ENCODE assay signal across 8 cellular contexts in genomic region chr19:3970313-3970807, GRCh38. TPM values are rescaled to one million over a fixed set of nuclear protein-coding genes. Genes with fewer than 3 reads are reported as not detected.
DNase-seq lines count a peak whose midpoint lies in the region; ATAC-seq and TF ChIP-seq lines count a peak whose summit lies in the region.

No MANE protein-coding gene starts in this region.

- ATAC-seq in activated CD4-positive, CD25-positive, alpha-beta regulatory T cell treated with anti-CD3 and anti-CD28 coated beads, Interleukin-2, amount 50 U/mL, for 24 hours: peak; percentile 0 to 1
- no peak for ATAC-seq in thoracic aorta (ENCODE audit: insufficient number of reproducible peaks, low FRiP score, low read depth)

- no peaks in the 10 kb centered on the region for H3K9me3 ChIP-seq in thoracic aorta

- 0 to 1% (median 0%) methylated on average over 21 to 22 of the region's 22 CpGs for WGBS in adipose tissue, 3 donors

- H3K4me3 ChIP-seq in thoracic aorta: peak overlapping the region; percentile 88

- H3K27me3 ChIP-seq in thoracic aorta (replicated peaks; ENCODE audit: insufficient read depth): no peaks in the 10 kb centered on the region

- no peak for TF ChIP-seq CTCF in thoracic aorta (IDR thresholded peaks at IDR 0.05)

- peaks cover 32% of the 10 kb centered on the region for H3K36me3 ChIP-seq in thoracic aorta

- H3K27ac ChIP-seq in adipose tissue (ENCODE audit: low read depth, low read length) (peak overlapping the region; percentile 54), thoracic aorta (peak overlapping the region; percentile 96 to 99)

- H3K4me1 ChIP-seq in thoracic aorta (ENCODE audit: control insufficient read depth in 1 of 2, low read depth in 2 of 2): peaks cover 36 to 42% of the 10 kb centered on the region in 2 donors

- DNase-seq in activated CD4-positive, CD25-positive, alpha-beta regulatory T cell treated with anti-CD3 and anti-CD28 coated beads, Interleukin-2, amount 50 U/mL, for 72 hours: no peak
- DNase-seq in left kidney (ENCODE audit: low read depth, low spot score) (peak; percentile 33), thoracic aorta (ENCODE audit: low spot score) (no peak), DMS 273 (lab: John Stamatoyannopoulos, UW; ENCODE audit: unreplicated experiment) (no peak), DMS114 treated with DMSO at 0.1 percent for 48 hours (lab: John Stamatoyannopoulos, UW; ENCODE audit: unreplicated experiment) (no peak), activated gamma-delta T cell (lab: John Stamatoyannopoulos, UW) (no peak)

RNA-seq across cellular contexts. Expression of gene DAPK3, which starts 0.5 kb away (rescaled TPM):
- 10 to 100 TPM; 46.4 to 78.1 (median 61.3) TPM for polyA plus RNA-seq in adipose tissue
- total RNA-seq in thoracic aorta: 100 to 1,000 TPM; 167 to 241 TPM

RNA-seq across cellular contexts. Expression of gene EEF2, which starts 14.9 kb away (rescaled TPM):
- 1,000 to 10,000 TPM; 1,566 to 2,151 (median 1,831) TPM for polyA plus RNA-seq in adipose tissue
- total RNA-seq in thoracic aorta: 1,000 to 10,000 TPM; 1,268 to 1,436 TPM

RNA-seq across cellular contexts. Expression of gene PIAS4, which starts 37.2 kb away (rescaled TPM):
- 10 to 100 TPM in 2 of 3 donors, 1 to 10 TPM in 1; 9.0 to 13.3 (median 10.9) TPM for polyA plus RNA-seq in adipose tissue
- 10 to 100 TPM; 10.2 to 32.2 TPM for total RNA-seq in thoracic aorta

RNA-seq across cellular contexts. Expression of gene NMRK2, which starts 37.5 kb away (rescaled TPM):
- 1 to 10 TPM in 2 of 3 donors, under 1 TPM in 1; 0.15 to 2.9 (median 1.1) TPM for polyA plus RNA-seq in adipose tissue
- 1 to 10 TPM in 1 of 2 donors, not detected in 1; 1.8 TPM for total RNA-seq in thoracic aorta
